In genomic region chr3:30632521-30632920, GRCh38 we compare ENCODE assay signal across 14 cellular contexts. TPM values are rescaled to one million over a fixed set of nuclear protein-coding genes. Genes with fewer than 3 reads are reported as not detected.
DNase-seq lines count a peak whose midpoint lies in the region; ATAC-seq and TF ChIP-seq lines count a peak whose summit lies in the region.
"Had no signal": no experiment of that assay in that cellular context is flagged by ENCODE, and none has a peak within 500 bp of the region (broad histone marks: within the 10 kb centered on the region; RNA-seq: fewer than 3 reads in every experiment).

No MANE protein-coding gene starts in this region.

- H3K9me3 ChIP-seq in duodenal mucosa (ENCODE audit: control insufficient read depth in 1 of 2, low read length in 2 of 2) = no peaks in the 10 kb centered on the region
- H3K9me3 ChIP-seq in smooth muscle cell (replicated peaks; ENCODE audit: low read depth) = no peaks in the 10 kb centered on the region
- H3K9me3 ChIP-seq: gastrocnemius medialis had no signal

- peaks cover 41 to 81% of the 10 kb centered on the region in 2 donors for H3K4me1 ChIP-seq in duodenal mucosa (ENCODE audit: control insufficient read depth in 1 of 2, insufficient read depth in 2 of 2, low read length in 2 of 2)
- peaks cover 35% of the 10 kb centered on the region for H3K4me1 ChIP-seq in smooth muscle cell (ENCODE audit: low read depth)

- WGBS in smooth muscle cell (ENCODE audit: low lambda C conversion rate) = 75% methylated on average over 1 of the region's 1 CpG

- H3K4me1 Mint-ChIP-seq in IgD-negative memory B cell = peaks cover 72 to 86% (median 82%) of the 10 kb centered on the region in 3 donors

- H3K9me3 Mint-ChIP-seq in IgD-negative memory B cell = no peaks in the 10 kb centered on the region

- H3K4me3 ChIP-seq in duodenal mucosa (ENCODE audit: low read depth in 1 of 2, low read length in 2 of 2) (no peak overlapping the region), smooth muscle cell (no peak overlapping the region)
- H3K4me3 ChIP-seq: gastrocnemius medialis had no signal

- H3K4me2 ChIP-seq in smooth muscle cell = peak overlapping the region; percentile 52

- H3K27me3 ChIP-seq in duodenal mucosa (ENCODE audit: control insufficient read depth in 1 of 2, insufficient read depth in 2 of 2, low read length in 2 of 2) (no peaks in the 10 kb centered on the region), smooth muscle cell (ENCODE audit: low read depth) (no peaks in the 10 kb centered on the region)
- H3K27me3 ChIP-seq: gastrocnemius medialis had no signal

- H3K79me2 ChIP-seq in smooth muscle cell (ENCODE audit: low read depth) = peaks cover 66% of the 10 kb centered on the region

- peak overlapping the region; percentile 88 to 97 (median 97) for H3K27ac Mint-ChIP-seq in IgD-negative memory B cell

- H4K20me1 ChIP-seq in smooth muscle cell (ENCODE audit: low read depth) = peaks cover 9% of the 10 kb centered on the region

- H3K27me3 Mint-ChIP-seq in IgD-negative memory B cell = no peaks in the 10 kb centered on the region
- H3K27me3 Mint-ChIP-seq: brain had no signal

- no peak for TF ChIP-seq CTCF in smooth muscle cell (IDR thresholded peaks at IDR 0.05; ENCODE audit: borderline replicate concordance, insufficient read depth, poor library complexity, severe bottlenecking)

- peaks cover 10% of the 10 kb centered on the region for H3F3A ChIP-seq in smooth muscle cell (ENCODE audit: low read depth)

- peak; percentile 3 for DNase-seq in DMS53 (lab: John Stamatoyannopoulos, UW)
- no peak for DNase-seq in DMS53 treated with DMSO at 0.1 percent for 48 hours (lab: John Stamatoyannopoulos, UW; ENCODE audit: unreplicated experiment)
- DNase-seq in smooth muscle cell (lab: John Stamatoyannopoulos, UW; ENCODE audit: unreplicated experiment) = no peak
- DNase-seq in stimulated activated CD4-positive, alpha-beta T cell treated with anti-CD3 and anti-CD28 coated beads, Interleukin-4, amount 100 ng/mL, for 1 hour = no peak
- DNase-seq in SIG-M5 treated with dmso at 0.1 percent for 504 hours (lab: John Stamatoyannopoulos, UW; ENCODE audit: unreplicated experiment) = no peak
- DNase-seq: gastrocnemius medialis, NCI-H1092 treated with DMSO at 0.1 percent for 48 hours, retina, T-helper 9 cell had no signal

- H3K36me3 ChIP-seq in duodenal mucosa (ENCODE audit: control insufficient read depth in 1 of 2, insufficient read depth in 2 of 2, low read length in 2 of 2) (no peaks in the 10 kb centered on the region), smooth muscle cell (ENCODE audit: low read depth) (no peaks in the 10 kb centered on the region)
- H3K36me3 ChIP-seq: gastrocnemius medialis had no signal

- peaks cover 4% of the 10 kb centered on the region for H3K36me3 Mint-ChIP-seq in IgD-negative memory B cell
- H3K36me3 Mint-ChIP-seq: brain had no signal

- no peak for ATAC-seq in GM19463 (IDR thresholded peaks at IDR 0.05; ENCODE audit: unreplicated experiment)

- H2AFZ ChIP-seq in smooth muscle cell (ENCODE audit: low read depth) = no peak overlapping the region

- H3K9ac ChIP-seq in duodenal mucosa (ENCODE audit: low read depth in 1 of 2, low read length in 2 of 2) (no peak overlapping the region), smooth muscle cell (ENCODE audit: low read depth) (no peak overlapping the region)

- H3K4me3 Mint-ChIP-seq in IgD-negative memory B cell = peak overlapping the region in 2 of 4 donors; percentile 86 to 92
- H3K4me3 Mint-ChIP-seq: brain had no signal

- H3K27ac ChIP-seq in duodenal mucosa (ENCODE audit: low read depth, low read length) = peak overlapping the region; percentile 37
- no peak overlapping the region for H3K27ac ChIP-seq in smooth muscle cell (ENCODE audit: low read depth)
- H3K27ac ChIP-seq: 22Rv1 had no signal

RNA-seq across cellular contexts. Expression of gene TGFBR2, which starts 26.1 kb away (rescaled TPM):
- polyA plus RNA-seq in IgD-negative memory B cell (76.8 TPM), smooth muscle cell (37.5 and 39.6 TPM in 2 replicates)
- 53.7 and 60.9 TPM in 2 replicates for total RNA-seq in smooth muscle cell
